Comparison of ENCODE assay signal across 1 cellular context in genomic region chr1:53214541-53214940, GRCh38.
A peak's percentile ranks its signal among the peaks of the same experiment; 100 is the strongest.
TF ChIP-seq lines count a peak whose summit lies in the region.

No MANE protein-coding gene starts in this region.

TF ChIP-seq in K562, 482 proteins besides CTCF, POLR2A, EP300 and RAD21:
- TF ChIP-seq TGIF2 (CRISPR knock-in tag; IDR thresholded peaks at IDR 0.05): no peak
- TF ChIP-seq SUPT5H (IDR thresholded peaks at IDR 0.05): 0 out of 2 replicates have a peak, but pooled peaks have one; percentile 6
- no peak for TF ChIP-seq EGR1 (conservative IDR thresholded peaks at IDR 0.05)
TF ChIP-seq in K562: peak in this region for 1.
